11 cellular contexts compared by ENCODE assay signal in genomic region chr7:2233876-2234275, GRCh38. TPM values are rescaled to one million over a fixed set of nuclear protein-coding genes. Genes with fewer than 3 reads are reported as not detected.
DNase-seq lines count a peak whose midpoint lies in the region; ATAC-seq and TF ChIP-seq lines count a peak whose summit lies in the region.
"Had no signal": no experiment of that assay in that cellular context is flagged by ENCODE, and none has a peak within 500 bp of the region (broad histone marks: within the 10 kb centered on the region; RNA-seq: fewer than 3 reads in every experiment).

No MANE protein-coding gene starts in this region.

- H3K36me3 ChIP-seq in DND-41 (ENCODE audit: insufficient read depth, low read length), result peaks cover 62% of the 10 kb centered on the region
- no peaks in the 10 kb centered on the region for H3K36me3 ChIP-seq in hepatocyte (replicated peaks; ENCODE audit: insufficient read depth, low read depth)

- H2AFZ ChIP-seq in DND-41 (ENCODE audit: low read depth, low read length) (no peak overlapping the region), hepatocyte (no peak overlapping the region)

- H3K27ac Mint-ChIP-seq in central memory CD8-positive, alpha-beta T cell (ENCODE audit: low read depth), result no peak overlapping the region
- H3K27ac Mint-ChIP-seq in nephron progenitor cell, result no peak overlapping the region

- H3K4me1 ChIP-seq in DND-41 (ENCODE audit: insufficient read depth, low read length) (peaks cover 45% of the 10 kb centered on the region), hepatocyte (ENCODE audit: insufficient read depth) (peaks cover 9% of the 10 kb centered on the region)

- H3K9me2 ChIP-seq in hepatocyte (replicated peaks; ENCODE audit: insufficient read depth), result no peaks in the 10 kb centered on the region

- ATAC-seq in DND-41 (ENCODE audit: insufficient read depth, low read depth) (no peak), HG02642 (IDR thresholded peaks at IDR 0.05; ENCODE audit: poor library complexity, unreplicated experiment) (no peak)
- ATAC-seq in central memory CD8-positive, alpha-beta T cell (replicated peaks; ENCODE audit: extremely low read depth, poor library complexity, severe bottlenecking), result no peak

- H3K79me2 ChIP-seq in DND-41 (ENCODE audit: insufficient read depth, low read length), result peaks cover 49% of the 10 kb centered on the region
- H3K79me2 ChIP-seq in hepatocyte, result peaks cover 34% of the 10 kb centered on the region

- DNase-seq in DND-41, result no peak
- no peak for DNase-seq in central memory CD8-positive, alpha-beta T cell (ENCODE audit: low spot score in 2 of 2)
- no peak for DNase-seq in nephron progenitor cell
- DNase-seq in hepatocyte (ENCODE audit: low spot score), result no peak
- no peak for DNase-seq in stimulated activated CD4-positive, alpha-beta T cell treated with anti-CD3 and anti-CD28 coated beads, Interleukin-2, amount 100 ng/mL, for 24 hours
- DNase-seq: left ventricle myocardium inferior, nucleus accumbens, SW 1271, thyroid gland had no signal

- peak overlapping the region; percentile 41 for H3K4me3 Mint-ChIP-seq in central memory CD8-positive, alpha-beta T cell
- H3K4me3 Mint-ChIP-seq in nephron progenitor cell, result peak overlapping the region; percentile 70

- H3K27me3 Mint-ChIP-seq in central memory CD8-positive, alpha-beta T cell, result no peaks in the 10 kb centered on the region
- no peaks in the 10 kb centered on the region for H3K27me3 Mint-ChIP-seq in nephron progenitor cell (ENCODE audit: low read depth, poor library complexity)

- H3K9me3 ChIP-seq in DND-41 (ENCODE audit: insufficient read depth, low read length, severe bottlenecking) (no peaks in the 10 kb centered on the region), hepatocyte (ENCODE audit: low read depth) (no peaks in the 10 kb centered on the region)
- H3K9me3 ChIP-seq: left ventricle myocardium inferior, thyroid gland had no signal

- WGBS in hepatocyte (ENCODE audit: low lambda C conversion rate, missing lambda C conversion rate), result 95% methylated on average over 6 of the region's 6 CpGs

- no peak for TF ChIP-seq EP300 in Ishikawa (IDR thresholded peaks at IDR 0.05; ENCODE audit: borderline replicate concordance)

- peaks cover 26% of the 10 kb centered on the region for H4K20me1 ChIP-seq in DND-41 (ENCODE audit: insufficient read depth, low read length)
- peaks cover 11% of the 10 kb centered on the region for H4K20me1 ChIP-seq in hepatocyte (ENCODE audit: insufficient read depth, poor library complexity, severe bottlenecking)

- H3K4me3 ChIP-seq in DND-41 (ENCODE audit: low read depth in 1 of 2, low read length in 2 of 2) (no peak overlapping the region), hepatocyte (no peak overlapping the region)

- H3K9ac ChIP-seq in DND-41 (ENCODE audit: low read depth, low read length), result no peak overlapping the region

- TF ChIP-seq RAD21 in Ishikawa (IDR thresholded peaks at IDR 0.05; ENCODE audit: low read depth), result no peak

- H3K9me3 Mint-ChIP-seq in central memory CD8-positive, alpha-beta T cell, result no peaks in the 10 kb centered on the region
- no peaks in the 10 kb centered on the region for H3K9me3 Mint-ChIP-seq in nephron progenitor cell

- TF ChIP-seq CTCF in DND-41 (IDR thresholded peaks at IDR 0.05; ENCODE audit: borderline replicate concordance, extremely low read depth, low read length, poor library complexity, severe bottlenecking) (no peak), nephron progenitor cell (IDR thresholded peaks at IDR 0.05) (no peak), hepatocyte (IDR thresholded peaks at IDR 0.05; ENCODE audit: poor library complexity) (no peak)

- H3K27me3 ChIP-seq in DND-41 (ENCODE audit: insufficient read depth, low read length, poor library complexity) (no peaks in the 10 kb centered on the region), hepatocyte (no peaks in the 10 kb centered on the region)
- H3K27me3 ChIP-seq: thyroid gland had no signal

- H3K36me3 Mint-ChIP-seq in central memory CD8-positive, alpha-beta T cell (ENCODE audit: insufficient read depth), result peaks cover 26% of the 10 kb centered on the region
- H3K36me3 Mint-ChIP-seq in nephron progenitor cell (ENCODE audit: low read depth), result peaks cover 49% of the 10 kb centered on the region

- H3K4me1 Mint-ChIP-seq in central memory CD8-positive, alpha-beta T cell, result peaks cover 34% of the 10 kb centered on the region
- peaks cover 32% of the 10 kb centered on the region for H3K4me1 Mint-ChIP-seq in nephron progenitor cell

- H3K27ac ChIP-seq in DND-41 (ENCODE audit: low read length) (no peak overlapping the region), hepatocyte (no peak overlapping the region)

- peak overlapping the region; percentile 84; the same call in 1 of the 2 replicates for H3K4me2 ChIP-seq in DND-41 (ENCODE audit: insufficient read depth, low read length)
- no peak overlapping the region for H3K4me2 ChIP-seq in hepatocyte

TF ChIP-seq in Ishikawa, 13 proteins besides CTCF, POLR2A, EP300 and RAD21:
- no peak for TF ChIP-seq CEBPB (IDR thresholded peaks at IDR 0.05)
- TF ChIP-seq REST (IDR thresholded peaks at IDR 0.05; ENCODE audit: low read depth), result 0 out of 2 replicates have a peak, but pooled peaks have one; percentile 10

RNA-seq across cellular contexts. Expression of gene MAD1L1, which starts 1.1 kb away (rescaled TPM):
- 31.0 and 31.6 TPM in 2 replicates for total RNA-seq in hepatocyte
- 30.7 TPM in 2 replicates for polyA plus RNA-seq in hepatocyte

RNA-seq across cellular contexts. Expression of gene MRM2, which starts 8.1 kb away (rescaled TPM):
- 14.8 and 17.9 TPM in 2 replicates for total RNA-seq in hepatocyte
- polyA plus RNA-seq in hepatocyte, result 27.5 and 31.3 TPM in 2 replicates

RNA-seq across cellular contexts. Expression of gene NUDT1, which starts 8.2 kb away (rescaled TPM):
- total RNA-seq in hepatocyte, result 6.5 and 9.6 TPM in 2 replicates
- 16.3 and 21.0 TPM in 2 replicates for polyA plus RNA-seq in hepatocyte
